Comparison of ENCODE assay signal across 15 cellular contexts in the genomic region with DNA sequence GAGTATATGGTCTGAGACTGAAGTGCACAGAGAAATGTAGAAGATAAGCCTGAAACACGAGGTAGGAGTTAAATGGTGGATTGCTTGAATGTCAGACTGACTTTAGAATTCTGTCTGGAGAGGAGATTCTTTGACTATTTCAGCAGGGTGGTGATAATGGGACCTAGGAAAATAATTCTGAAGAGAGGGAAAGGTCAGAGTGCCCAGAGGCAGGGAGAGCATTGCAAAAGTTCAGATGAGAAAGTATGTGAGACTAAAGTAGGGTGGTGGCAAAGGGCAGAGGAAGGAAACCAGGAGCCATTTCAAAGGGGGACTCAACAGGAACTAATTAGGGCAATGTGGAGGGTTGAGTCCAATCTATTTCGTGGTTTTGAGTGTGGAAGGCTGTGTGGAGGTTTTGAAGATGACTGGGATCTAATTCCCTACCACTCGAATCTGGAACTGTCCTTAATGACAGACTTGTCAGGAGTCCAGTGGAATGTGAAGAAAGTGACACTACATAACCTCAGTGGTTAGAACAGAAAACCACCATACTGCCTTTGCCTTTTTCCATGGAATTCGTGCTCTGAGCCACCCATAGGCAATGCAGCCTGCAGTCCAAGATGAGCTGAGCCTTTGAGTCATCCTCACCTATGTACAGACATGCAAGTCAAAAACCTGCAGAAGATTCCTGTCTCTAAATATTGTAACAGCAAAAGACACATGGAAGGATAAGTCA. TPM values are rescaled to one million over a fixed set of nuclear protein-coding genes. Genes with fewer than 3 reads are reported as not detected.
DNase-seq lines count a peak whose midpoint lies in the region; ATAC-seq and TF ChIP-seq lines count a peak whose summit lies in the region.
"Had no signal": no experiment of that assay in that cellular context is flagged by ENCODE, and none has a peak within 500 bp of the region (broad histone marks: within the 10 kb centered on the region; RNA-seq: fewer than 3 reads in every experiment).

No MANE protein-coding gene starts in this region.

- TF ChIP-seq CTCF in fibroblast of the aortic adventitia (IDR thresholded peaks at IDR 0.05; ENCODE audit: insufficient read depth, low read length): no peak

- peak; percentile 26 for ATAC-seq in stimulated activated naive CD8-positive, alpha-beta T cell treated with anti-CD3 and anti-CD28 coated beads, Interleukin-15, Interleukin-2, amounts not matched to agents 100 U/mL and 50 U/mL, for 24 hours
- no peak for ATAC-seq in stimulated activated naive CD8-positive, alpha-beta T cell treated with anti-CD3 and anti-CD28 coated beads, Interleukin-15, amount 100 ng/mL, for 72 hours
- ATAC-seq in GM21367 (IDR thresholded peaks at IDR 0.05; ENCODE audit: unreplicated experiment) (no peak), GM21390 (IDR thresholded peaks at IDR 0.05; ENCODE audit: unreplicated experiment) (no peak), HG02798 (IDR thresholded peaks at IDR 0.05; ENCODE audit: poor library complexity, unreplicated experiment) (no peak)
- ATAC-seq: left lung had no signal

- no peak overlapping the region for H3K4me3 ChIP-seq in fibroblast of the aortic adventitia (ENCODE audit: low read depth, low read length)
- H3K4me3 ChIP-seq: left lung, stomach had no signal

- peaks cover 24% of the 10 kb centered on the region for H3K36me3 Mint-ChIP-seq in activated naive CD8-positive, alpha-beta T cell

- H3K27ac Mint-ChIP-seq in stimulated activated naive CD8-positive, alpha-beta T cell treated with anti-CD3 and anti-CD28 coated beads, Interleukin-15, amount 100 ng/mL, for 72 hours: no peak overlapping the region
- peak overlapping the region; percentile 79 for H3K27ac Mint-ChIP-seq in activated naive CD8-positive, alpha-beta T cell

- no peak for DNase-seq in stimulated activated naive CD8-positive, alpha-beta T cell treated with anti-CD3 and anti-CD28 coated beads, Interleukin-15, Interleukin-2, amounts not matched to agents 100 U/mL and 50 U/mL, for 24 hours
- DNase-seq in stimulated activated naive CD8-positive, alpha-beta T cell treated with anti-CD3 and anti-CD28 coated beads, Interleukin-15, amount 100 ng/mL, for 72 hours: no peak
- DNase-seq in fibroblast of the aortic adventitia (ENCODE audit: low read depth) (peak; percentile 15), NCI-H1092 treated with DMSO at 0.1 percent for 48 hours (lab: John Stamatoyannopoulos, UW) (no peak)
- DNase-seq: activated CD8-positive, alpha-beta memory T cell treated with anti-CD3 and anti-CD28 coated beads, Interleukin-2, amount 50 U/mL, for 4 hours; KG1; left lung; nucleus accumbens; OCI-M1; stomach had no signal

- no peak overlapping the region for H3K4me3 Mint-ChIP-seq in stimulated activated naive CD8-positive, alpha-beta T cell treated with anti-CD3 and anti-CD28 coated beads, Interleukin-15, amount 100 ng/mL, for 72 hours
- no peak overlapping the region for H3K4me3 Mint-ChIP-seq in activated naive CD8-positive, alpha-beta T cell

- H3K9me3 Mint-ChIP-seq in stimulated activated naive CD8-positive, alpha-beta T cell treated with anti-CD3 and anti-CD28 coated beads, Interleukin-15, amount 100 ng/mL, for 72 hours: no peaks in the 10 kb centered on the region
- H3K9me3 Mint-ChIP-seq in activated naive CD8-positive, alpha-beta T cell (ENCODE audit: low read depth): no peaks in the 10 kb centered on the region

- H3K27me3 Mint-ChIP-seq in stimulated activated naive CD8-positive, alpha-beta T cell treated with anti-CD3 and anti-CD28 coated beads, Interleukin-15, amount 100 ng/mL, for 72 hours: no peaks in the 10 kb centered on the region
- H3K27me3 Mint-ChIP-seq in activated naive CD8-positive, alpha-beta T cell: no peaks in the 10 kb centered on the region

- H3K4me1 Mint-ChIP-seq in stimulated activated naive CD8-positive, alpha-beta T cell treated with anti-CD3 and anti-CD28 coated beads, Interleukin-15, amount 100 ng/mL, for 72 hours: peaks cover 48% of the 10 kb centered on the region
- peaks cover 35% of the 10 kb centered on the region for H3K4me1 Mint-ChIP-seq in activated naive CD8-positive, alpha-beta T cell (ENCODE audit: low read depth)

RNA-seq across cellular contexts. Expression of gene CPOX, which starts 16.1 kb away (rescaled TPM):
- total RNA-seq in fibroblast of the aortic adventitia (ENCODE audit: low replicate concordance): 22.6 and 57.5 TPM in 2 replicates

RNA-seq across cellular contexts. Expression of gene GPR15, which starts 45.6 kb away (rescaled TPM):
- total RNA-seq in fibroblast of the aortic adventitia (ENCODE audit: low replicate concordance): not detected in 2 replicates
- total RNA-seq: chondrocyte, stomach had no signal

RNA-seq across cellular contexts. Expression of gene CLDND1, which starts 54.6 kb away (rescaled TPM):
- 65.2 and 88.0 TPM in 2 replicates for total RNA-seq in fibroblast of the aortic adventitia (ENCODE audit: low replicate concordance)
